Comparison of ENCODE assay signal across 9 cellular contexts in the genomic region with DNA sequence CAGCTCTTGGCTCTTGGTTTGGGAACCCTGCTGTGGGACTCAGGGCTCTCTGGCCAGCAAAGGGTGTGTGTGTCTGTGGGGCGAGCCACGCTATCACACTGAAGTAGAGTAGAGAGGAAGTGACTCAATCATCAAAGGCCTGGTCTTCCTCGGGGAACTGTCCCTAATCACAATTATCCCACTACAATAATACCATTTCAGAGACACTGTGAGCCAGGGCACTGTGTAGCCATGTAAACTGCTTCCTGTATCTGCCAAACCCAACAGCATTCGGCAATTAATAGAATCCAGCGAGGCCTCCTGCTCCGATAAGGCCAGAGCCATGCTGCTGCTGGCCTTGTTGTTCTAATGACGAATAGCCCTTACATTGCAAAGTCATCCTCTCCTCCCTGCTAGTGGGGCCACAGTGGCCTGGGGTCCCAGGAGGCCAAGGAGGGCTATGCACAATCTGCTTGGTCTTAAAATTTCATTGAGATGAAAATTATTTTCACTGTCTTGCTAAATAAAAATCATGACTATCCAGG. TPM values are rescaled to one million over a fixed set of nuclear protein-coding genes. Genes with fewer than 3 reads are reported as not detected.
DNase-seq lines count a peak whose midpoint lies in the region; ATAC-seq and TF ChIP-seq lines count a peak whose summit lies in the region.
"Had no signal": no experiment of that assay in that cellular context is flagged by ENCODE, and none has a peak within 500 bp of the region (broad histone marks: within the 10 kb centered on the region; RNA-seq: fewer than 3 reads in every experiment).

No MANE protein-coding gene starts in this region.

- intact Hi-C loops in sciatic nerve (cut with DNase I) (no loop called here), Calu3 (cut with micrococcal nuclease; ENCODE audit: unreplicated experiment) (no loop called here)

- no peaks in the 10 kb centered on the region for H3K4me1 Mint-ChIP-seq in Calu3 (ENCODE audit: low read depth, unreplicated experiment)

- in situ Hi-C loops in ACHN (cut with HindIII; ENCODE audit: low pct_ligation_motif_present, low pct_unique_long_range_greater_than_20kb, low sequenced_read_pairs) = no loop called here

- H3K9me3 Mint-ChIP-seq in Calu3 (ENCODE audit: low read depth, unreplicated experiment) = no peaks in the 10 kb centered on the region

- ATAC-seq in GM18868 (IDR thresholded peaks at IDR 0.05; ENCODE audit: unreplicated experiment) (peak; percentile 44), sciatic nerve (peak; percentile 38), HG03439 (IDR thresholded peaks at IDR 0.05; ENCODE audit: unreplicated experiment) (no peak)

- CTCF ChIA-PET in Calu3 (lab: Charles Lee) = interaction anchor here (0.7 kb wide), 1 partner anchor 74 kb away, joined by 9 read pairs; no protein-coding TSS in a partner anchor

- TF ChIP-seq CTCF in fibroblast of pulmonary artery (IDR thresholded peaks at IDR 0.05; ENCODE audit: low read length, missing control alignments) = no peak
- no peak for TF ChIP-seq CTCF in Calu3 (IDR thresholded peaks at IDR 0.05; ENCODE audit: unreplicated experiment)

- no peaks in the 10 kb centered on the region for H3K27me3 Mint-ChIP-seq in Calu3 (ENCODE audit: unreplicated experiment)

- no peak overlapping the region for H3K4me3 ChIP-seq in fibroblast of pulmonary artery (replicated peaks; ENCODE audit: low read depth, low read length)

- H3K4me3 Mint-ChIP-seq in Calu3 (ENCODE audit: low read depth, unreplicated experiment) = no peak overlapping the region

- H3K27ac Mint-ChIP-seq in Calu3 (ENCODE audit: unreplicated experiment) = no peak overlapping the region

- no peaks in the 10 kb centered on the region for H3K36me3 Mint-ChIP-seq in Calu3 (ENCODE audit: insufficient read depth, unreplicated experiment)

- peak; percentile 72 for DNase-seq in OCI-M2 (lab: John Stamatoyannopoulos, UW; ENCODE audit: unreplicated experiment)
- DNase-seq in fibroblast of pulmonary artery (ENCODE audit: low read depth) = peak; percentile 56
- no peak for DNase-seq in sciatic nerve (ENCODE audit: low spot score)
- DNase-seq in ACHN = no peak
- no peak for DNase-seq in Calu3
- no peak for DNase-seq in midbrain (lab: John Stamatoyannopoulos, UW)
- DNase-seq: NCI-H69 had no signal

- no TSS peak for BruUV-seq in Calu3 (replicated peaks; lab: Mats Ljungman, UMichigan)

RNA-seq across cellular contexts. Expression of gene LMO2, which starts 49.8 kb away (rescaled TPM):
- total RNA-seq in sciatic nerve = 28.3 TPM
- 0.38 and 1.3 TPM in 2 replicates for total RNA-seq in Calu3 (2022)

Comparison
In these comparisons a context has a peak if more than half of its experiments do, and no peak if none do; other contexts are left out.
1. DNase-seq: peak in OCI-M2 (single experiment) and fibroblast of pulmonary artery (single experiment); none in sciatic nerve (single experiment), ACHN (single experiment), Calu3 (single experiment) and midbrain (single experiment).
2. RNA of gene LMO2, which starts 49.8 kb away (total RNA-seq): 28.3 TPM in sciatic nerve (single experiment); 0.38 to 1.3 TPM in Calu3; every median in the first group is over 10 times any median in the second.